In the genomic region with DNA sequence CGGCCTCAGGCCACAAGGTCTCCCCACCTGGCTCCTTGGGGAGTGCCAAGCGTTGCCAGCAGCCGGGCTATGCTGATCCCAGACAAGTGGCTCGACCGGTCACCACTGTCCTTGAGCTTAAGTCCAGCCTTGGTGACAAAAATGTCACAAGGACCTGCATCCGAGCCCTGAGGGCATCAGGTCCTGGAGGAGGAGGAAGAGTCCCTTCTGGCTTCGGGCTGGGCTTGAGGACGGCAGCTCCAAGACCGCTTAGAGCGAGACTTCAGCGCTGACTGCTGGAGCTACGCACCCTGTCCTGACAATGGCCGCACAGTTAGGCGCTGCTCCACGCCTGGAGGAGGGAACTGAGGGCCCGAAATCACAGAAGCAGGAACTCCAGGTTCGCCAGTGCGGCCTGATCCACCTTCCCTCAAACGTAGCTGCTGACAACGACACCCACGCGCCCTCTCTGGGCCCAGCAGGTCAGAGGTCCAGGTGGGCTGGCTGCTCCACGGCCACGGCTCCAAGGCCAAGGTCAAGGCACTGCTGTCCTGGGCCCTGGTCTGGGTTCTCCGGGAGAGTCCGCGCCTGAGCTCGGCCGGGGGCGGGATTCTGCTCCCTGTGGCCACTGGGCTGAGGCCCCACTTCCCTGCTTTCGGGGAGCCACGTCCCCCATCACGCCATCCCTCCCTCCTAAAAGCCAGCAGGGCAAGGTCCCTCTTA, we compare ENCODE assay signal across 20 cellular contexts. TPM values are rescaled to one million over a fixed set of nuclear protein-coding genes. Genes with fewer than 3 reads are reported as not detected.
DNase-seq lines count a peak whose midpoint lies in the region; ATAC-seq and TF ChIP-seq lines count a peak whose summit lies in the region.
"Had no signal": no experiment of that assay in that cellular context is flagged by ENCODE, and none has a peak within 500 bp of the region (broad histone marks: within the 10 kb centered on the region; RNA-seq: fewer than 3 reads in every experiment).

No MANE protein-coding gene starts in this region.

- 98% methylated on average over 19 of the region's 33 CpGs; no CpG with 5 or more reads in 1 of the 2 experiments for WGBS in IMR-90 (ENCODE audit: extremely low coverage in 2 of 2, insufficient read length in 1 of 2), 2 experiments
- 86% methylated on average over 14 of the region's 33 CpGs for WGBS in mammary epithelial cell (ENCODE audit: low coverage, missing lambda C conversion rate)
- WGBS in suprapubic skin = 85% methylated on average over 14 of the region's 33 CpGs

- no peak for TF ChIP-seq RAD21 in IMR-90 (IDR thresholded peaks at IDR 0.05; ENCODE audit: low read length)

- POLR2A ChIA-PET in IMR-90 (lab: Charles Lee; ENCODE audit: unreplicated experiment) = no interaction called here

- H3K23ac ChIP-seq in IMR-90 (ENCODE audit: low read depth, low read length) = peak overlapping the region; percentile 37; the same call in 1 of the 2 replicates

- no peaks in the 10 kb centered on the region for H3K27me3 ChIP-seq in IMR-90 (ENCODE audit: control insufficient read depth, insufficient read depth, low read length)
- H3K27me3 ChIP-seq in mammary epithelial cell (ENCODE audit: insufficient read depth, low read length) = no peaks in the 10 kb centered on the region
- no peaks in the 10 kb centered on the region for H3K27me3 ChIP-seq in lower lobe of right lung (ENCODE audit: low read depth)
- H3K27me3 ChIP-seq in suprapubic skin = no peaks in the 10 kb centered on the region
- no peaks in the 10 kb centered on the region for H3K27me3 ChIP-seq in Karpas-422 (ENCODE audit: low read length)
- H3K27me3 ChIP-seq: cardiac muscle cell had no signal

- dilution Hi-C loops in IMR-90 (cut with HindIII; ENCODE audit: low sequenced_read_pairs, unreplicated experiment) = no loop called here
- dilution Hi-C loops in mammary epithelial cell (cut with HindIII; ENCODE audit: low sequenced_read_pairs) = no loop called here

- TF ChIP-seq POLR2A in IMR-90 (IDR thresholded peaks at IDR 0.05; ENCODE audit: low read depth, low read length) (no peak), suprapubic skin (IDR thresholded peaks at IDR 0.05) (no peak)

- H3K14ac ChIP-seq in IMR-90 (replicated peaks; ENCODE audit: low read depth, low read length) = no peak overlapping the region

- BruUV-seq in IMR-90 (replicated peaks; lab: Mats Ljungman, UMichigan) (no TSS peak), mammary epithelial cell (replicated peaks; lab: Mats Ljungman, UMichigan) (no TSS peak)

- no peak for TF ChIP-seq EP300 in suprapubic skin (IDR thresholded peaks at IDR 0.05)

- no peak overlapping the region for H3K4ac ChIP-seq in IMR-90 (ENCODE audit: low read depth, low read length)

- intact Hi-C loops in IMR-90 (cut with micrococcal nuclease) = no loop called here
- intact Hi-C loops in mammary epithelial cell (cut with micrococcal nuclease) = no loop called here
- intact Hi-C loops in lower lobe of right lung (cut with DNase I) = no loop called here

- H2BK20ac ChIP-seq in IMR-90 (ENCODE audit: low read depth, low read length) = no peak overlapping the region

- H3K9me1 ChIP-seq in IMR-90 (ENCODE audit: insufficient read depth, low read length) = peaks cover 24% of the 10 kb centered on the region

- H3K79me1 ChIP-seq in IMR-90 (ENCODE audit: low read depth in 1 of 2, low read length in 2 of 2) = peaks cover 13 to 82% of the 10 kb centered on the region in 2 experiments

- peaks cover 94% of the 10 kb centered on the region for H4K20me1 ChIP-seq in IMR-90 (ENCODE audit: insufficient read depth, low read length)
- H4K20me1 ChIP-seq in mammary epithelial cell (ENCODE audit: insufficient read depth, low read length) = no peaks in the 10 kb centered on the region
- no peaks in the 10 kb centered on the region for H4K20me1 ChIP-seq in Karpas-422 (ENCODE audit: insufficient read depth, low read depth, low read length)

- H3K36me3 ChIP-seq in IMR-90 (ENCODE audit: control insufficient read depth, insufficient read depth, low read length) = peaks cover 26% of the 10 kb centered on the region
- H3K36me3 ChIP-seq in mammary epithelial cell (ENCODE audit: insufficient read depth, low read length) = peaks cover 7% of the 10 kb centered on the region
- H3K36me3 ChIP-seq in lower lobe of right lung = peaks cover 7% of the 10 kb centered on the region
- peaks cover 13% of the 10 kb centered on the region for H3K36me3 ChIP-seq in suprapubic skin
- peaks cover 3% of the 10 kb centered on the region; the same call in 1 of the 2 replicates for H3K36me3 ChIP-seq in Karpas-422 (ENCODE audit: insufficient read depth, low read length)
- H3K36me3 ChIP-seq: cardiac muscle cell had no signal

- H4K8ac ChIP-seq in IMR-90 (ENCODE audit: low read depth in 2 of 2, low read length in 2 of 2) = no peak overlapping the region

- ATAC-seq in IMR-90 (ENCODE audit: low read depth) (no peak), lower lobe of right lung (peak; percentile 13 to 59)
- ATAC-seq: left ventricle myocardium superior had no signal

- CTCF ChIA-PET in IMR-90 (lab: Yijun Ruan, JAX) (no interaction called here), mammary epithelial cell (lab: Charles Lee; ENCODE audit: low non-redundant PET) (no interaction called here)

- DNase-seq in IMR-90 (no peak), mammary epithelial cell (no peak), lower lobe of right lung (peak; percentile 84), suprapubic skin (ENCODE audit: low spot score in 2 of 2) (peak; percentile 65 to 85), Karpas-422 (no peak), GM19238 (ENCODE audit: insufficient read length, low spot score) (no peak), GM10266 (ENCODE audit: extremely low spot score) (no peak), cerebellar cortex (ENCODE audit: low spot score) (no peak)
- DNase-seq: activated CD4-positive, alpha-beta T cell treated with anti-CD3 and anti-CD28 coated beads, Interleukin-2, amount 50 U/mL, for 4 hours; activated naive CD8-positive, alpha-beta T cell treated with anti-CD3 and anti-CD28 coated beads for 36 hours; activated T-cell treated with anti-CD3 and anti-CD28 coated beads, Interleukin-2, amount 50 U/mL, for 24 hours; HCEC 1CT; left ventricle myocardium superior; MV-4-11; naive thymus-derived CD4-positive, alpha-beta T cell; NCI-H2081; NCI-H526 treated with DMSO at 0.1 percent for 48 hours; retina; stimulated activated CD4-positive, alpha-beta T cell treated with anti-CD3 and anti-CD28 coated beads, Interleukin-1b, Interleukin-23, amount 100 ng/mL, for 48 hours had no signal

- H3K18ac ChIP-seq in IMR-90 (ENCODE audit: low read depth, low read length) = no peak overlapping the region

- TF ChIP-seq CTCF in IMR-90 (conservative IDR thresholded peaks at IDR 0.05; ENCODE audit: low read depth, low read length) = no peak
- no peak for TF ChIP-seq CTCF in mammary epithelial cell (conservative IDR thresholded peaks at IDR 0.05 in 1 of 2, IDR thresholded peaks at IDR 0.05 in 1 of 2; ENCODE audit: extremely low read depth in 1 of 2, insufficient read depth in 1 of 2, low read depth in 1 of 2, low read length in 2 of 2)
- TF ChIP-seq CTCF in lower lobe of right lung (IDR thresholded peaks at IDR 0.05) = no peak
- TF ChIP-seq CTCF in suprapubic skin (IDR thresholded peaks at IDR 0.05) = no peak
- no peak for TF ChIP-seq CTCF in GM10266 (IDR thresholded peaks at IDR 0.05; ENCODE audit: control insufficient read depth, insufficient read depth, low read depth, missing control alignments)

- no peaks in the 10 kb centered on the region for H3K9me3 ChIP-seq in IMR-90 (ENCODE audit: control insufficient read depth, insufficient read depth, low read length)
- H3K9me3 ChIP-seq in mammary epithelial cell (replicated peaks; ENCODE audit: insufficient read depth, low read length) = no peaks in the 10 kb centered on the region
- H3K9me3 ChIP-seq in lower lobe of right lung = no peaks in the 10 kb centered on the region
- H3K9me3 ChIP-seq in suprapubic skin = no peaks in the 10 kb centered on the region
- H3K9me3 ChIP-seq in Karpas-422 (ENCODE audit: low read length) = no peaks in the 10 kb centered on the region; the same call in 1 of the 2 replicates

- H2AFZ ChIP-seq in IMR-90 (replicated peaks; ENCODE audit: low read length, poor library complexity) (no peak overlapping the region), mammary epithelial cell (ENCODE audit: low read depth, low read length) (no peak overlapping the region), Karpas-422 (ENCODE audit: low read length) (no peak overlapping the region)

- H3K9me2 ChIP-seq in Karpas-422 (replicated peaks; ENCODE audit: insufficient read depth, low read length) = no peaks in the 10 kb centered on the region

- H3K79me2 ChIP-seq in mammary epithelial cell (ENCODE audit: insufficient read depth, low read length) = peaks cover 98% of the 10 kb centered on the region
- H3K79me2 ChIP-seq in Karpas-422 (ENCODE audit: low read length) = peaks cover 59% of the 10 kb centered on the region

- in situ Hi-C loops in IMR-90 (cut with MboI; ENCODE audit: low sequenced_read_pairs) = no loop called here
- in situ Hi-C loops in mammary epithelial cell (cut with MboI; ENCODE audit: low sequenced_read_pairs in 2 of 2) = no loop called here

- H3K4me2 ChIP-seq in IMR-90 (ENCODE audit: low read depth, low read length) = no peak overlapping the region
- H3K4me2 ChIP-seq in mammary epithelial cell (ENCODE audit: insufficient read depth, low read depth, low read length) = peak overlapping the region; percentile 99
- no peak overlapping the region for H3K4me2 ChIP-seq in Karpas-422 (ENCODE audit: low read depth, low read length, poor library complexity, severe bottlenecking)

- no peak overlapping the region for H2BK5ac ChIP-seq in IMR-90 (ENCODE audit: low read depth, low read length, poor library complexity, severe bottlenecking)

- H2AK9ac ChIP-seq in IMR-90 (replicated peaks; ENCODE audit: low read depth, low read length, poor library complexity) = peak overlapping the region; percentile 87

- H4K91ac ChIP-seq in IMR-90 (ENCODE audit: insufficient read depth, low read depth, low read length) = no peak overlapping the region

- H2AK5ac ChIP-seq in IMR-90 (ENCODE audit: low read depth, low read length) = peak overlapping the region; percentile 18; the same call in 1 of the 2 replicates

- no peak overlapping the region for H2BK120ac ChIP-seq in IMR-90 (ENCODE audit: low read depth, low read length)

- H3K4me1 ChIP-seq in IMR-90 (ENCODE audit: control insufficient read depth, insufficient read depth, low read length) (peaks cover 34% of the 10 kb centered on the region), mammary epithelial cell (ENCODE audit: insufficient read depth, low read length) (peaks cover 45% of the 10 kb centered on the region), lower lobe of right lung (peaks cover 73% of the 10 kb centered on the region), suprapubic skin (peaks cover 81% of the 10 kb centered on the region), Karpas-422 (ENCODE audit: low read length) (peaks cover under 1% of the 10 kb centered on the region)

- no peak overlapping the region for H3K56ac ChIP-seq in IMR-90 (ENCODE audit: extremely low read depth, insufficient read depth, low read length)

- H3K9ac ChIP-seq in IMR-90 (ENCODE audit: low read depth, low read length) (no peak overlapping the region), mammary epithelial cell (ENCODE audit: insufficient read depth, low read length) (no peak overlapping the region), Karpas-422 (ENCODE audit: low read length) (no peak overlapping the region)

- H3K4me3 ChIP-seq in IMR-90 (ENCODE audit: insufficient read depth, low read depth, low read length) (no peak overlapping the region), mammary epithelial cell (replicated peaks in 1 of 3; ENCODE audit: insufficient read depth in 1 of 3, low read depth in 2 of 3, low read length in 3 of 3) (peak overlapping the region in 2 of 3 experiments; percentile 67 to 79), lower lobe of right lung (no peak overlapping the region), suprapubic skin (peak overlapping the region; percentile 3), Karpas-422 (ENCODE audit: low read length) (no peak overlapping the region)
- H3K4me3 ChIP-seq: cardiac muscle cell had no signal

- H3K27ac ChIP-seq in IMR-90 (ENCODE audit: insufficient read depth, low read length) (no peak overlapping the region), mammary epithelial cell (ENCODE audit: insufficient read depth, low read depth, low read length) (no peak overlapping the region), lower lobe of right lung (peak overlapping the region; percentile 76), suprapubic skin (peak overlapping the region; percentile 98), Karpas-422 (ENCODE audit: low read length) (no peak overlapping the region)
- H3K27ac ChIP-seq: cardiac muscle cell had no signal

- H2BK15ac ChIP-seq in IMR-90 (ENCODE audit: low read depth, low read length) = no peak overlapping the region

- no peak overlapping the region for H4K5ac ChIP-seq in IMR-90 (ENCODE audit: low read depth, low read length)

RNA-seq across cellular contexts. Expression of gene SBNO2, which starts 7.0 kb away (rescaled TPM):
- total RNA-seq in IMR-90 (2012; rRNA removed) = 13.4 and 13.6 TPM in 2 replicates
- polyA plus RNA-seq in IMR-90 (2012; rRNA removed) = 40.4 and 40.5 TPM in 2 replicates
- polyA plus RNA-seq in IMR-90 (2012; cell fraction: cytosol; rRNA removed) = 16.4 and 33.2 TPM in 2 replicates
- 123 and 292 TPM in 2 replicates for polyA plus RNA-seq in IMR-90 (2012; cell fraction: nucleus; rRNA removed; ENCODE audit: low replicate concordance)
- total RNA-seq in mammary epithelial cell = 100 to 1,000 TPM in 1 of 2 donors, 10 to 100 TPM in 1; 37.0 to 108 TPM
- 22.5 TPM for polyA plus RNA-seq in mammary epithelial cell
- 34.4 TPM for polyA minus RNA-seq in mammary epithelial cell
- total RNA-seq in lower lobe of right lung = 91.6 TPM
- 10 to 100 TPM; 36.7 to 58.9 (median 45.5) TPM for total RNA-seq in suprapubic skin
- total RNA-seq in Karpas-422 (2014; rRNA removed; shearing (Covaris generic); ENCODE audit: low replicate concordance) = 7.9 and 17.1 TPM in 2 replicates

RNA-seq across cellular contexts. Expression of gene STK11, which starts 38.6 kb away (rescaled TPM):
- total RNA-seq in IMR-90 (2012; rRNA removed) (39.3 and 45.0 TPM in 2 replicates), mammary epithelial cell (10 to 100 TPM; 57.7 to 67.5 TPM), lower lobe of right lung (50.5 TPM), suprapubic skin (10 to 100 TPM; 62.5 to 76.9 (median 66.4) TPM)
- polyA plus RNA-seq in IMR-90 (2012; rRNA removed) (40.9 and 42.8 TPM in 2 replicates), mammary epithelial cell (32.7 TPM)
- polyA plus RNA-seq in IMR-90 (2012; cell fraction: cytosol; rRNA removed) = 35.6 and 50.4 TPM in 2 replicates
- polyA plus RNA-seq in IMR-90 (2012; cell fraction: nucleus; rRNA removed; ENCODE audit: low replicate concordance) = 146 and 257 TPM in 2 replicates
- 48.3 TPM for polyA minus RNA-seq in mammary epithelial cell
- 40.3 and 102 TPM in 2 replicates for total RNA-seq in Karpas-422 (2014; rRNA removed; shearing (Covaris generic); ENCODE audit: low replicate concordance)

Comparison
In these comparisons a context has a peak if more than half of its experiments do, and no peak if none do; other contexts are left out.
1. DNase-seq: peak in lower lobe of right lung (single experiment) and suprapubic skin (2 of 2); none in IMR-90 (single experiment), mammary epithelial cell (single experiment), Karpas-422 (single experiment), GM19238 (single experiment), GM10266 (single experiment) and cerebellar cortex (single experiment).
2. H3K27ac ChIP-seq: peak in lower lobe of right lung (single experiment) and suprapubic skin (single experiment); none in IMR-90 (single experiment), mammary epithelial cell (single experiment) and Karpas-422 (single experiment).
3. H3K4me3 ChIP-seq: peak in mammary epithelial cell (2 of 3) and suprapubic skin (single experiment); none in IMR-90 (single experiment), lower lobe of right lung (single experiment) and Karpas-422 (single experiment).